ENCODE assay signal across 12 cellular contexts in genomic region chr1:241637046-241637590, GRCh38. TPM values are rescaled to one million over a fixed set of nuclear protein-coding genes. Genes with fewer than 3 reads are reported as not detected.
A peak's percentile ranks its signal among the peaks of the same experiment; 100 is the strongest.
DNase-seq lines count a peak whose midpoint lies in the region; ATAC-seq and TF ChIP-seq lines count a peak whose summit lies in the region.
"Had no signal": no experiment of that assay in that cellular context is flagged by ENCODE, and none has a peak within 500 bp of the region (broad histone marks: within the 10 kb centered on the region; RNA-seq: fewer than 3 reads in every experiment).

No MANE protein-coding gene starts in this region.

- peaks cover 20% of the 10 kb centered on the region for H3K36me3 Mint-ChIP-seq in CD8-positive, alpha-beta T cell
- H3K36me3 Mint-ChIP-seq in nephron progenitor cell (ENCODE audit: low read depth) = peaks cover 58% of the 10 kb centered on the region

- peaks cover 11% of the 10 kb centered on the region for H3K9me1 ChIP-seq in IMR-90 (ENCODE audit: insufficient read depth, low read length)

- peak overlapping the region; percentile 67 for H4K91ac ChIP-seq in IMR-90 (ENCODE audit: insufficient read depth, low read depth, low read length)

- H3K14ac ChIP-seq in IMR-90 (replicated peaks; ENCODE audit: low read depth, low read length) = 0 out of 2 replicates have a peak overlapping the region, but pooled peaks have one; percentile 53

- TF ChIP-seq CTCF in CD8-positive, alpha-beta T cell (IDR thresholded peaks at IDR 0.05) = no peak
- TF ChIP-seq CTCF in IMR-90 (conservative IDR thresholded peaks at IDR 0.05; ENCODE audit: low read depth, low read length) = no peak
- no peak for TF ChIP-seq CTCF in cardiac fibroblast (IDR thresholded peaks at IDR 0.05; ENCODE audit: low read depth, low read length)
- no peak for TF ChIP-seq CTCF in nephron progenitor cell (IDR thresholded peaks at IDR 0.05)
- no peak for TF ChIP-seq CTCF in vagina (IDR thresholded peaks at IDR 0.05)
- TF ChIP-seq CTCF in RWPE1 (conservative IDR thresholded peaks at IDR 0.05; ENCODE audit: low read depth) = no peak

- peak overlapping the region in 1 of 2 experiments; percentile 49; a peak in 1 of 4 replicates for H4K8ac ChIP-seq in IMR-90 (ENCODE audit: low read depth in 2 of 2, low read length in 2 of 2)

- H3K27me3 Mint-ChIP-seq in CD8-positive, alpha-beta T cell (ENCODE audit: low read depth) = no peaks in the 10 kb centered on the region
- H3K27me3 Mint-ChIP-seq in nephron progenitor cell (ENCODE audit: low read depth, poor library complexity) = no peaks in the 10 kb centered on the region

- in situ Hi-C loops in IMR-90 (cut with MboI; ENCODE audit: low sequenced_read_pairs) = no loop called here

- H3K79me1 ChIP-seq in IMR-90 (ENCODE audit: low read depth in 1 of 2, low read length in 2 of 2) = peaks cover 15 to 35% of the 10 kb centered on the region in 2 experiments

- H3K9me3 Mint-ChIP-seq in CD8-positive, alpha-beta T cell = peaks cover under 1% of the 10 kb centered on the region
- H3K9me3 Mint-ChIP-seq in nephron progenitor cell = peaks cover 47% of the 10 kb centered on the region

- H3K9me3 ChIP-seq in CD8-positive, alpha-beta T cell (ENCODE audit: low read length) = no peaks in the 10 kb centered on the region
- H3K9me3 ChIP-seq in IMR-90 (ENCODE audit: control insufficient read depth, insufficient read depth, low read length) (no peaks in the 10 kb centered on the region), vagina (no peaks in the 10 kb centered on the region)
- H3K9me3 ChIP-seq: pancreas had no signal

- no peak overlapping the region for H2AFZ ChIP-seq in IMR-90 (replicated peaks; ENCODE audit: low read length, poor library complexity)

- peak overlapping the region; percentile 73 for H3K4ac ChIP-seq in IMR-90 (ENCODE audit: low read depth, low read length)

- peak overlapping the region; percentile 53; the same call in 1 of the 3 replicates for H2BK15ac ChIP-seq in IMR-90 (ENCODE audit: low read depth, low read length)

- H2BK120ac ChIP-seq in IMR-90 (ENCODE audit: low read depth, low read length) = peak overlapping the region; percentile 75

- TF ChIP-seq POLR2A in IMR-90 (IDR thresholded peaks at IDR 0.05; ENCODE audit: low read depth, low read length) (no peak), vagina (IDR thresholded peaks at IDR 0.05) (no peak)

- peak overlapping the region; percentile 70 for H3K4me3 Mint-ChIP-seq in CD8-positive, alpha-beta T cell
- peak overlapping the region; percentile 86 for H3K4me3 Mint-ChIP-seq in nephron progenitor cell

- H3K56ac ChIP-seq in IMR-90 (ENCODE audit: extremely low read depth, insufficient read depth, low read length) = no peak overlapping the region; the same call in 1 of the 2 replicates

- POLR2A ChIA-PET in CD8-positive, alpha-beta T cell (lab: Charles Lee) = no interaction called here
- POLR2A ChIA-PET in IMR-90 (lab: Charles Lee; ENCODE audit: unreplicated experiment) (no interaction called here), RWPE1 (lab: Yijun Ruan, JAX; ENCODE audit: low non-redundant PET) (no interaction called here)

- H3K23ac ChIP-seq in IMR-90 (ENCODE audit: low read depth, low read length) = peak overlapping the region; percentile 44; the same call in 1 of the 2 replicates

- H3K4me1 Mint-ChIP-seq in CD8-positive, alpha-beta T cell (ENCODE audit: low read depth) = peaks cover 49% of the 10 kb centered on the region
- peaks cover 29% of the 10 kb centered on the region for H3K4me1 Mint-ChIP-seq in nephron progenitor cell

- H2AK9ac ChIP-seq in IMR-90 (replicated peaks; ENCODE audit: low read depth, low read length, poor library complexity) = peak overlapping the region; percentile 38

- DNase-seq in CD8-positive, alpha-beta T cell = no peak
- peak; percentile 25 for DNase-seq in IMR-90
- peak; percentile 21 to 34 for DNase-seq in cardiac fibroblast (ENCODE audit: low read depth in 2 of 2)
- no peak for DNase-seq in nephron progenitor cell
- DNase-seq in stimulated activated CD4-positive, alpha-beta T cell treated with anti-CD3 and anti-CD28 coated beads, Interleukin-15, amount 100 ng/mL, for 24 hours = no peak
- no peak for DNase-seq in vagina (ENCODE audit: extremely low spot score in 2 of 2)
- no peak for DNase-seq in RWPE1 (ENCODE audit: low spot score)
- no peak for DNase-seq in DMS 273 (lab: John Stamatoyannopoulos, UW; ENCODE audit: unreplicated experiment)
- DNase-seq: effector memory CD4-positive, alpha-beta T cell; NCI-H345; pancreas had no signal

- no peak for ATAC-seq in CD8-positive, alpha-beta T cell
- ATAC-seq in IMR-90 (ENCODE audit: low read depth) = no peak
- ATAC-seq: pancreas had no signal

- H2BK5ac ChIP-seq in IMR-90 (ENCODE audit: low read depth, low read length, poor library complexity, severe bottlenecking) = peak overlapping the region; percentile 74

- H2AK5ac ChIP-seq in IMR-90 (ENCODE audit: low read depth, low read length) = peak overlapping the region; percentile 76; the same call in 1 of the 2 replicates

- no peak for TF ChIP-seq RAD21 in IMR-90 (IDR thresholded peaks at IDR 0.05; ENCODE audit: low read length)

- intact Hi-C loops in CD8-positive, alpha-beta T cell (cut with DNase I, micrococcal nuclease) = no loop called here
- intact Hi-C loops in IMR-90 (cut with micrococcal nuclease) = loop anchor here (2.0 kb wide), 2 partner anchors 24 to 198 kb away; no protein-coding TSS in a partner anchor
- intact Hi-C loops in vagina (cut with DNase I) = no loop called here

- CTCF ChIA-PET in CD8-positive, alpha-beta T cell (lab: Charles Lee) = interaction anchor here (1.3 kb wide), 1 partner anchor 10 kb away, joined by 3 read pairs; no protein-coding TSS in a partner anchor
- CTCF ChIA-PET in IMR-90 (lab: Yijun Ruan, JAX) (interaction anchor here (0.8 to 1.3 kb wide), 2 partner anchors 26 to 360 kb away, joined by 3 to 4 read pairs; no protein-coding TSS in a partner anchor), RWPE1 (lab: Yijun Ruan, JAX) (no interaction called here)

- peak overlapping the region; percentile 94 for H3K18ac ChIP-seq in IMR-90 (ENCODE audit: low read depth, low read length)

- H3K4me3 ChIP-seq in CD8-positive, alpha-beta T cell (ENCODE audit: low read depth, low read length) = no peak overlapping the region
- H3K4me3 ChIP-seq in IMR-90 (ENCODE audit: insufficient read depth, low read depth, low read length) = peak overlapping the region; percentile 27; the same call in 1 of the 2 replicates
- H3K4me3 ChIP-seq in cardiac fibroblast (replicated peaks in 1 of 2; ENCODE audit: low read depth in 2 of 2, low read length in 2 of 2) = no peak overlapping the region
- H3K4me3 ChIP-seq in vagina = no peak overlapping the region

- 0 out of 2 replicates have a peak, but pooled peaks cover 6% of the 10 kb centered on the region for H4K20me1 ChIP-seq in IMR-90 (ENCODE audit: insufficient read depth, low read length)

- H3K9ac ChIP-seq in IMR-90 (ENCODE audit: low read depth, low read length) = no peak overlapping the region; the same call in 1 of the 2 replicates

- no peak overlapping the region for H3K27ac ChIP-seq in CD8-positive, alpha-beta T cell (ENCODE audit: low read depth, low read length)
- peak overlapping the region; percentile 81; the same call in 1 of the 2 replicates for H3K27ac ChIP-seq in IMR-90 (ENCODE audit: insufficient read depth, low read length)
- no peak overlapping the region for H3K27ac ChIP-seq in vagina
- no peak overlapping the region for H3K27ac ChIP-seq in RWPE1
- H3K27ac ChIP-seq: pancreas had no signal

- H3K27ac Mint-ChIP-seq in CD8-positive, alpha-beta T cell = no peak overlapping the region
- H3K27ac Mint-ChIP-seq in nephron progenitor cell = no peak overlapping the region

- H3K36me3 ChIP-seq in CD8-positive, alpha-beta T cell (ENCODE audit: insufficient read depth, low read length) = no peaks in the 10 kb centered on the region
- peaks cover 2% of the 10 kb centered on the region; the same call in 1 of the 2 replicates for H3K36me3 ChIP-seq in IMR-90 (ENCODE audit: control insufficient read depth, insufficient read depth, low read length)
- peaks cover 0 to 9% of the 10 kb centered on the region in 2 donors for H3K36me3 ChIP-seq in vagina
- H3K36me3 ChIP-seq: pancreas had no signal

- dilution Hi-C loops in IMR-90 (cut with HindIII; ENCODE audit: low sequenced_read_pairs, unreplicated experiment) = no loop called here

- peaks cover 32% of the 10 kb centered on the region for H3K4me1 ChIP-seq in CD8-positive, alpha-beta T cell (ENCODE audit: insufficient read depth, low read length)
- H3K4me1 ChIP-seq in IMR-90 (ENCODE audit: control insufficient read depth, insufficient read depth, low read length) (peaks cover 12% of the 10 kb centered on the region), vagina (peaks cover 29% of the 10 kb centered on the region)

- H3K27me3 ChIP-seq in CD8-positive, alpha-beta T cell (ENCODE audit: insufficient read depth, low read length) = no peaks in the 10 kb centered on the region
- H3K27me3 ChIP-seq in IMR-90 (ENCODE audit: control insufficient read depth, insufficient read depth, low read length) (no peaks in the 10 kb centered on the region), vagina (no peaks in the 10 kb centered on the region)
- H3K27me3 ChIP-seq: pancreas had no signal

- no TSS peak for BruUV-seq in IMR-90 (replicated peaks; lab: Mats Ljungman, UMichigan)

- peak overlapping the region; percentile 88 for H3K4me2 ChIP-seq in IMR-90 (ENCODE audit: low read depth, low read length)

- peak overlapping the region; percentile 61 for H2BK20ac ChIP-seq in IMR-90 (ENCODE audit: low read depth, low read length)

- H4K5ac ChIP-seq in IMR-90 (ENCODE audit: low read depth, low read length) = peak overlapping the region; percentile 85; the same call in 1 of the 2 replicates

TF ChIP-seq in IMR-90, 13 proteins besides CTCF, POLR2A, EP300 and RAD21 (continues in another document):
- TF ChIP-seq FOS (IDR thresholded peaks at IDR 0.05; ENCODE audit: low read depth, low read length) (no peak), BHLHE40 (IDR thresholded peaks at IDR 0.05; ENCODE audit: low read depth, low read length) (no peak), NFE2L2 (IDR thresholded peaks at IDR 0.05; ENCODE audit: low read depth, low read length) (no peak)

RNA-seq across cellular contexts. Expression of gene CHML, which starts 3.1 kb away (rescaled TPM):
- 1 to 10 TPM; 8.3 to 8.8 TPM for total RNA-seq in CD8-positive, alpha-beta T cell
- total RNA-seq in IMR-90 (2012; rRNA removed) (25.6 and 34.2 TPM in 2 replicates), vagina (11.3 TPM)
- polyA plus RNA-seq in IMR-90 (2012; rRNA removed) = 5.3 and 5.6 TPM in 2 replicates
- 1.6 and 2.2 TPM in 2 replicates for polyA plus RNA-seq in IMR-90 (2012; cell fraction: cytosol; rRNA removed)
- polyA plus RNA-seq in IMR-90 (2012; cell fraction: nucleus; rRNA removed; ENCODE audit: low replicate concordance) = 2.4 and 9.2 TPM in 2 replicates

RNA-seq across cellular contexts. Expression of gene OPN3, which starts 3.1 kb away (rescaled TPM):
- total RNA-seq in CD8-positive, alpha-beta T cell = 1 to 10 TPM; 1.2 to 1.4 TPM
- 21.1 and 21.9 TPM in 2 replicates for total RNA-seq in IMR-90 (2012; rRNA removed)
- 11.0 and 16.4 TPM in 2 replicates for polyA plus RNA-seq in IMR-90 (2012; rRNA removed)
- 5.4 and 9.5 TPM in 2 replicates for polyA plus RNA-seq in IMR-90 (2012; cell fraction: cytosol; rRNA removed)
- polyA plus RNA-seq in IMR-90 (2012; cell fraction: nucleus; rRNA removed; ENCODE audit: low replicate concordance) = 3.1 and 11.8 TPM in 2 replicates
- total RNA-seq in vagina = 15.5 TPM

RNA-seq across cellular contexts. Expression of gene WDR64, which starts 15.0 kb away (rescaled TPM):
- under 1 TPM in 1 of 2 experiments, not detected in 1; 0.14 TPM for total RNA-seq in CD8-positive, alpha-beta T cell
- total RNA-seq in IMR-90 (2012; rRNA removed) (not detected in 2 replicates), vagina (not detected)
- not detected in 2 replicates for polyA plus RNA-seq in IMR-90 (2012; rRNA removed)
- not detected in 2 replicates for polyA plus RNA-seq in IMR-90 (2012; cell fraction: cytosol; rRNA removed)
- polyA plus RNA-seq in IMR-90 (2012; cell fraction: nucleus; rRNA removed; ENCODE audit: low replicate concordance) = not detected in 2 replicates
- total RNA-seq: pancreas, SK-MEL-5 had no signal
- polyA plus RNA-seq: pancreas had no signal

Comparison
In these comparisons a context has a peak if more than half of its experiments do, and no peak if none do; other contexts are left out.
1. DNase-seq: peak in IMR-90 (single experiment) and cardiac fibroblast (2 of 2); none in CD8-positive, alpha-beta T cell (0 of 7), nephron progenitor cell (single experiment), stimulated activated CD4-positive, alpha-beta T cell treated with anti-CD3 and anti-CD28 coated beads, Interleukin-15, amount 100 ng/mL, for 24 hours (single experiment), vagina (0 of 2), RWPE1 (single experiment) and DMS 273 (single experiment).